Comparison of ENCODE assay signal across 4 cellular contexts in genomic region chr17:28238547-28238946, GRCh38.
A peak's percentile ranks its signal among the peaks of the same experiment; 100 is the strongest.
DNase-seq lines count a peak whose midpoint lies in the region; ATAC-seq, FAIRE-seq and TF ChIP-seq lines count a peak whose summit lies in the region.
"Not testable (repeated sequence)": the region's sequence is repeated elsewhere in the genome, so short reads cannot be mapped to it uniquely, and the experiment has no call there.

No MANE protein-coding gene starts in this region.

- not testable (repeated sequence) for H3K36me3 ChIP-seq in pancreas, upper lobe of right lung

- WGBS in pancreas, 2 donors: 47 to 65% methylated on average over 15 of the region's 15 CpGs

- FAIRE-seq in pancreas (lab: Jason Lieb, UNC): not testable (repeated sequence)

- H3K4me1 ChIP-seq in pancreas: peaks cover 18 to 25% (median 24%) of the 10 kb centered on the region in 3 donors
- H3K4me1 ChIP-seq in upper lobe of right lung: not testable (repeated sequence)

- DNase-seq in islet precursor cell: peak; percentile 56
- DNase-seq in pancreas: not testable (repeated sequence)
- DNase-seq in posterior vena cava (ENCODE audit: low spot score): peak; percentile 50
- peak; percentile 30 for DNase-seq in upper lobe of right lung

- H3K27ac ChIP-seq in pancreas: peak overlapping the region; percentile 34 to 70 (median 42)
- H3K27ac ChIP-seq in upper lobe of right lung: not testable (repeated sequence)

- peak overlapping the region in 1 of 4 donors; percentile 8 for H3K4me3 ChIP-seq in pancreas
- not testable (repeated sequence) for H3K4me3 ChIP-seq in upper lobe of right lung

- ATAC-seq in pancreas, upper lobe of right lung: not testable (repeated sequence)

- not testable (repeated sequence) for H3K27me3 ChIP-seq in pancreas, upper lobe of right lung

- not testable (repeated sequence) for H3K9me3 ChIP-seq in pancreas, upper lobe of right lung

- not testable (repeated sequence) for TF ChIP-seq CTCF in pancreas (IDR thresholded peaks at IDR 0.05); upper lobe of right lung (IDR thresholded peaks at IDR 0.05)

- intact Hi-C loops in pancreas (cut with DNase I); posterior vena cava (cut with DNase I); upper lobe of right lung (cut with DNase I): not testable (repeated sequence)
